Comparison of ENCODE assay signal across 8 cellular contexts in genomic region chr17:47252766-47253512, GRCh38. TPM values are rescaled to one million over a fixed set of nuclear protein-coding genes. Genes with fewer than 3 reads are reported as not detected.
DNase-seq lines count a peak whose midpoint lies in the region; ATAC-seq, FAIRE-seq and TF ChIP-seq lines count a peak whose summit lies in the region.

No MANE protein-coding gene starts in this region.

- H3K9me3 ChIP-seq in keratinocyte (ENCODE audit: control insufficient read depth, low read depth, low read length) (no peaks in the 10 kb centered on the region), testis (no peaks in the 10 kb centered on the region)

- H3K9me1 ChIP-seq in keratinocyte (ENCODE audit: control insufficient read depth, extremely low read depth, insufficient read depth, low read length), result no peaks in the 10 kb centered on the region

- WGBS in testis, 2 donors, result 46 to 51% methylated on average over 10 of the region's 10 CpGs

- H2AFZ ChIP-seq in keratinocyte (ENCODE audit: control insufficient read depth, low read length), result no peak overlapping the region

- peak overlapping the region in 1 of 3 experiments; percentile 20 for H3K4me3 ChIP-seq in keratinocyte (ENCODE audit: control insufficient read depth in 2 of 3, extremely low read depth in 1 of 3, insufficient read depth in 2 of 3, low read depth in 1 of 3, low read length in 3 of 3)
- peak overlapping the region; percentile 50 to 68 for H3K4me3 ChIP-seq in testis

- CTCF ChIA-PET in activated CD4-positive, alpha-beta T cell treated with anti-CD3 and anti-CD28 coated beads, Interleukin-2, amount 10 ng/mL, durations not matched to agents 7 days and 5 days (lab: Charles Lee), result interaction anchor here (1.1 kb wide), 1 partner anchor 12 kb away, joined by 4 read pairs; no protein-coding TSS in a partner anchor

- no peaks in the 10 kb centered on the region for H4K20me1 ChIP-seq in keratinocyte (ENCODE audit: control insufficient read depth, extremely low read depth, insufficient read depth, low read length)

- no peak for TF ChIP-seq CTCF in keratinocyte (optimal IDR thresholded peaks at IDR 0.05 in 1 of 3, IDR thresholded peaks at IDR 0.05 in 1 of 3, conservative IDR thresholded peaks at IDR 0.05 in 1 of 3; ENCODE audit: extremely low read depth in 1 of 3, insufficient read depth in 2 of 3, low read length in 3 of 3)
- no peak for TF ChIP-seq CTCF in testis (IDR thresholded peaks at IDR 0.05)

- H3K27me3 ChIP-seq in keratinocyte (ENCODE audit: control insufficient read depth, extremely low read depth, insufficient read depth, low read length), result peaks cover 50% of the 10 kb centered on the region
- H3K27me3 ChIP-seq in testis, result no peaks in the 10 kb centered on the region

- POLR2A ChIA-PET in activated CD4-positive, alpha-beta T cell treated with anti-CD3 and anti-CD28 coated beads, Interleukin-2, amount 10 ng/mL, durations not matched to agents 7 days and 5 days (lab: Charles Lee), result interaction anchor here (0.5 kb wide), 1 partner anchor 189 kb away, joined by 3 read pairs; no protein-coding TSS in a partner anchor

- H3K4me2 ChIP-seq in keratinocyte (ENCODE audit: control insufficient read depth, extremely low read depth, insufficient read depth, low read depth, low read length), result peak overlapping the region; percentile 82

- no peak for TF ChIP-seq POLR2A in testis (IDR thresholded peaks at IDR 0.05)

- H3K4me3 Mint-ChIP-seq in activated CD4-positive, alpha-beta T cell treated with anti-CD3 and anti-CD28 coated beads, Interleukin-2, amount 10 ng/mL, durations not matched to agents 7 days and 5 days, result peak overlapping the region; percentile 60
- H3K4me3 Mint-ChIP-seq in activated T-helper 2 cell treated with anti-CD3 and anti-CD28 coated beads, Interferon-gamma antibody, Interleukin-2, Interleukin-4, amounts not matched to agents 10 μg/mL and 5 μg/mL and 100 μg/mL, durations not matched to agents 14 hours and 24 hours and 36 hours (ENCODE audit: low read depth), result peak overlapping the region; percentile 65

- peaks cover 27% of the 10 kb centered on the region for H3K4me1 Mint-ChIP-seq in activated CD4-positive, alpha-beta T cell treated with anti-CD3 and anti-CD28 coated beads, Interleukin-2, amount 10 ng/mL, durations not matched to agents 7 days and 5 days
- peaks cover 17% of the 10 kb centered on the region for H3K4me1 Mint-ChIP-seq in activated T-helper 2 cell treated with anti-CD3 and anti-CD28 coated beads, Interferon-gamma antibody, Interleukin-2, Interleukin-4, amounts not matched to agents 10 μg/mL and 5 μg/mL and 100 μg/mL, durations not matched to agents 14 hours and 24 hours and 36 hours (ENCODE audit: low read depth)

- H3K27ac Mint-ChIP-seq in activated CD4-positive, alpha-beta T cell treated with anti-CD3 and anti-CD28 coated beads, Interleukin-2, amount 10 ng/mL, durations not matched to agents 7 days and 5 days, result no peak overlapping the region
- peak overlapping the region; percentile 20 for H3K27ac Mint-ChIP-seq in activated T-helper 2 cell treated with anti-CD3 and anti-CD28 coated beads, Interferon-gamma antibody, Interleukin-2, Interleukin-4, amounts not matched to agents 10 μg/mL and 5 μg/mL and 100 μg/mL, durations not matched to agents 14 hours and 24 hours and 36 hours

- H3K4me1 ChIP-seq in keratinocyte (ENCODE audit: control insufficient read depth, extremely low read depth, insufficient read depth, low read length) (peaks cover 7% of the 10 kb centered on the region), testis (no peaks in the 10 kb centered on the region)

- H3K36me3 Mint-ChIP-seq in activated CD4-positive, alpha-beta T cell treated with anti-CD3 and anti-CD28 coated beads, Interleukin-2, amount 10 ng/mL, durations not matched to agents 7 days and 5 days (ENCODE audit: low read depth), result peaks cover 2% of the 10 kb centered on the region
- H3K36me3 Mint-ChIP-seq in activated T-helper 2 cell treated with anti-CD3 and anti-CD28 coated beads, Interferon-gamma antibody, Interleukin-2, Interleukin-4, amounts not matched to agents 10 μg/mL and 5 μg/mL and 100 μg/mL, durations not matched to agents 14 hours and 24 hours and 36 hours (ENCODE audit: low read depth), result no peaks in the 10 kb centered on the region

- H3K9me3 Mint-ChIP-seq in activated CD4-positive, alpha-beta T cell treated with anti-CD3 and anti-CD28 coated beads, Interleukin-2, amount 10 ng/mL, durations not matched to agents 7 days and 5 days, result no peaks in the 10 kb centered on the region
- H3K9me3 Mint-ChIP-seq in activated T-helper 2 cell treated with anti-CD3 and anti-CD28 coated beads, Interferon-gamma antibody, Interleukin-2, Interleukin-4, amounts not matched to agents 10 μg/mL and 5 μg/mL and 100 μg/mL, durations not matched to agents 14 hours and 24 hours and 36 hours, result no peaks in the 10 kb centered on the region

- ATAC-seq in HG02623 (IDR thresholded peaks at IDR 0.05; ENCODE audit: unreplicated experiment) (no peak), HG02885 (IDR thresholded peaks at IDR 0.05; ENCODE audit: poor library complexity, unreplicated experiment) (no peak)

- FAIRE-seq in keratinocyte (lab: Jason Lieb, UNC), result no peak

- no peak overlapping the region for H3K27ac ChIP-seq in keratinocyte (ENCODE audit: control insufficient read depth, insufficient read depth, low read length)
- H3K27ac ChIP-seq in testis, result peak overlapping the region; percentile 16 to 55

- DNase-seq in activated CD4-positive, alpha-beta T cell treated with anti-CD3 and anti-CD28 coated beads, Interleukin-2, amount 10 ng/mL, durations not matched to agents 7 days and 5 days, result no peak
- DNase-seq in activated CD4-positive, alpha-beta T cell treated with anti-CD3 and anti-CD28 coated beads for 48 hours, result no peak
- no peak for DNase-seq in activated T-helper 2 cell treated with anti-CD3 and anti-CD28 coated beads, Interferon-gamma antibody, Interleukin-2, Interleukin-4, amounts not matched to agents 10 μg/mL and 5 μg/mL and 100 μg/mL, durations not matched to agents 14 hours and 24 hours and 36 hours (ENCODE audit: low spot score)
- no peak for DNase-seq in keratinocyte (ENCODE audit: low read depth, low spot score)
- DNase-seq in testis, result no peak
- no peak for DNase-seq in NCI-H2107 (lab: John Stamatoyannopoulos, UW)

- peaks cover 68% of the 10 kb centered on the region for H3K27me3 Mint-ChIP-seq in activated CD4-positive, alpha-beta T cell treated with anti-CD3 and anti-CD28 coated beads, Interleukin-2, amount 10 ng/mL, durations not matched to agents 7 days and 5 days
- H3K27me3 Mint-ChIP-seq in activated T-helper 2 cell treated with anti-CD3 and anti-CD28 coated beads, Interferon-gamma antibody, Interleukin-2, Interleukin-4, amounts not matched to agents 10 μg/mL and 5 μg/mL and 100 μg/mL, durations not matched to agents 14 hours and 24 hours and 36 hours (ENCODE audit: low read depth), result peaks cover 65% of the 10 kb centered on the region

- no peak overlapping the region for H3K9ac ChIP-seq in keratinocyte (ENCODE audit: control insufficient read depth, extremely low read depth, insufficient read depth, low read length)

- dilution Hi-C loops in keratinocyte (cut with MboI; ENCODE audit: extremely low pct_ligation_motif_present, low sequenced_read_pairs), result no loop called here

- no peaks in the 10 kb centered on the region for H3K79me2 ChIP-seq in keratinocyte (ENCODE audit: control insufficient read depth, insufficient read depth, low read length)

- H3K36me3 ChIP-seq in keratinocyte (ENCODE audit: control insufficient read depth in 2 of 2, extremely low read depth in 1 of 2, insufficient read depth in 2 of 2, low read length in 2 of 2), result no peaks in the 10 kb centered on the region
- H3K36me3 ChIP-seq in testis (ENCODE audit: low read depth, missing control alignments), result no peaks in the 10 kb centered on the region

- intact Hi-C loops in activated T-helper 2 cell treated with anti-CD3 and anti-CD28 coated beads, Interferon-gamma antibody, Interleukin-2, Interleukin-4, amounts not matched to agents 10 μg/mL and 5 μg/mL and 100 μg/mL, durations not matched to agents 14 hours and 24 hours and 36 hours (cut with micrococcal nuclease), result no loop called here
- intact Hi-C loops in testis (cut with DNase I; ENCODE audit: low total_unique reads), result no loop called here

RNA-seq across cellular contexts. Expression of gene ITGB3, which starts 0.7 kb away (rescaled TPM):
- total RNA-seq in activated CD4-positive, alpha-beta T cell treated with anti-CD3 and anti-CD28 coated beads, Interleukin-2, amount 10 ng/mL, durations not matched to agents 7 days and 5 days, result under 1 TPM; 0.52 to 0.98 TPM
- total RNA-seq in activated T-helper 2 cell treated with anti-CD3 and anti-CD28 coated beads, Interferon-gamma antibody, Interleukin-2, Interleukin-4, amounts not matched to agents 10 μg/mL and 5 μg/mL and 100 μg/mL, durations not matched to agents 14 hours and 24 hours and 36 hours, result not detected in 2 replicates
- polyA plus RNA-seq in keratinocyte, result not detected in 3 replicates
- not detected for polyA plus RNA-seq in keratinocyte (2011; ENCODE audit: low read depth)
- polyA plus RNA-seq in keratinocyte (2011; cell fraction: cytosol; rRNA removed), result not detected in 2 replicates
- polyA plus RNA-seq in keratinocyte (2011; cell fraction: nucleus; rRNA removed), result 0.21 TPM in 1 of 2 replicates, not detected in the other
- polyA plus RNA-seq in keratinocyte (2012; ENCODE audit: low replicate concordance), result not detected in 2 replicates
- polyA minus RNA-seq in keratinocyte, result not detected in 3 replicates
- not detected for polyA minus RNA-seq in keratinocyte (2011; cell fraction: cytosol; rRNA and poly(A)+ RNA removed)
- 0.63 TPM in 1 of 2 replicates, not detected in the other for polyA minus RNA-seq in keratinocyte (2011; cell fraction: nucleus; rRNA and poly(A)+ RNA removed)
- total RNA-seq in testis, result 10 to 100 TPM in 1 of 2 donors, 1 to 10 TPM in 1; 6.9 to 10.3 TPM
- 7.6 TPM for polyA plus RNA-seq in testis (ENCODE audit: insufficient read depth, low read depth, low replicate concordance)

RNA-seq across cellular contexts. Expression of gene MYL4, which starts 43.8 kb away (rescaled TPM):
- total RNA-seq in activated CD4-positive, alpha-beta T cell treated with anti-CD3 and anti-CD28 coated beads, Interleukin-2, amount 10 ng/mL, durations not matched to agents 7 days and 5 days, result not detected
- total RNA-seq in activated T-helper 2 cell treated with anti-CD3 and anti-CD28 coated beads, Interferon-gamma antibody, Interleukin-2, Interleukin-4, amounts not matched to agents 10 μg/mL and 5 μg/mL and 100 μg/mL, durations not matched to agents 14 hours and 24 hours and 36 hours, result not detected in 2 replicates
- polyA plus RNA-seq in keratinocyte, result not detected in 3 replicates
- polyA plus RNA-seq in keratinocyte (2011; ENCODE audit: low read depth), result not detected
- not detected in 2 replicates for polyA plus RNA-seq in keratinocyte (2011; cell fraction: cytosol; rRNA removed)
- polyA plus RNA-seq in keratinocyte (2011; cell fraction: nucleus; rRNA removed), result not detected in 2 replicates
- polyA plus RNA-seq in keratinocyte (2012; ENCODE audit: low replicate concordance), result not detected in 2 replicates
- polyA minus RNA-seq in keratinocyte, result not detected in 3 replicates
- not detected for polyA minus RNA-seq in keratinocyte (2011; cell fraction: cytosol; rRNA and poly(A)+ RNA removed)
- polyA minus RNA-seq in keratinocyte (2011; cell fraction: nucleus; rRNA and poly(A)+ RNA removed), result not detected in 2 replicates
- 1 to 10 TPM; 7.6 to 7.9 TPM for total RNA-seq in testis
- polyA plus RNA-seq in testis (ENCODE audit: insufficient read depth, low read depth, low replicate concordance), result 19.3 TPM
